ENCODE assay signal across 22 cellular contexts in the genomic region with DNA sequence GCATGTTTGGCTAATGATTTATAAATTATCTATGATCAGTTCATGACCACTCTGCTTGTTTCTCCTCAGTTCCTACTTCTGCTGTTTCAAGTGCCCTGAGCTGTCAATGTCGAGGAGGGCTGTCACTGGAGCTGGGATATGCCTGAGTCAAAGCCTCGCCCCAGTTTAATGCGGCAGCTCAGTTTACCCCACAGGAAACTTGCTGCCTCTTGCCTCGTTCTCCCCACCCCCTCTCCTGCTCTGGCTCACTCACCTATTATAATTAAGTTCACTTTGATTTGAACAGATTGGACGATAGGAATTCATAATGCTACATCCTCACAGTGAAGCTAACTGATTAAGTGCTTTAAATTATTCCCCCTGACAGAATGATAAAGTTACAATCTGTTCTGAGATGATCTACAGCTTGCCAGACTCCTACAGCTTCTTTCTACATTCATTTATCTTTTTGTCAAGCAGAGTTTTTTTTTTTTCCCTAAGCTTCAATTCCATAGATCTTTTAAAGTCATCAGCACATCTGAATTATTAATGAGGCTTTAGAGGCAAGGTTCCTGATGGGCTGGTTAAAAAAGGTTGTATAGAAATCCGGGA.
"Had no signal": no experiment of that assay in that cellular context is flagged by ENCODE, and none has a peak within 500 bp of the region (broad histone marks: within the 10 kb centered on the region; RNA-seq: fewer than 3 reads in every experiment).

No MANE protein-coding gene starts in this region.

- H3K4me3 Mint-ChIP-seq: activated CD4-positive, alpha-beta memory T cell treated with anti-CD3 and anti-CD28 coated beads, Interleukin-2, amount 10 ng/mL, durations not matched to agents 7 days and 5 days; activated CD4-positive, alpha-beta T cell treated with anti-CD3 and anti-CD28 coated beads, Interleukin-2, amount 10 ng/mL, durations not matched to agents 24 days and 14 days; activated naive CD4-positive, alpha-beta T cell treated with anti-CD3 and anti-CD28 coated beads, Interleukin-2, amount 50 U/mL, for 24 hours; activated T-helper 1 cell treated with anti-CD3 and anti-CD28 coated beads, Interleukin-12 subunit alpha, Interleukin-12 subunit beta, Interleukin-2, Interleukin-4 antibody, amounts not matched to agents 30 ng/mL and 10 ng/mL and 1 ng/mL, durations not matched to agents 14 hours and 24 hours and 36 hours; immature natural killer cell; natural killer cell; stimulated activated naive CD8-positive, alpha-beta T cell treated with anti-CD3 and anti-CD28 coated beads, Interleukin-15, amount 100 ng/mL, for 72 hours; T-helper 1 cell treated with Interleukin-12 subunit alpha and Interleukin-12 subunit beta and Interleukin-4 antibody, amounts not matched to agents 30 μg/mL and 1 μg/mL, for 36 hours had no signal

- H3K36me3 Mint-ChIP-seq: activated naive CD4-positive, alpha-beta T cell treated with anti-CD3 and anti-CD28 coated beads, Interleukin-2, amount 50 U/mL, for 24 hours; immature natural killer cell; natural killer cell had no signal

- DNase-seq: activated CD4-positive, alpha-beta memory T cell treated with anti-CD3 and anti-CD28 coated beads, Interleukin-2, amount 10 ng/mL, durations not matched to agents 7 days and 5 days; activated gamma-delta T cell; anterior cingulate cortex; brain microvascular endothelial cell; central memory CD4-positive, alpha-beta T cell; dermis blood vessel endothelial cell; effector CD8-positive, alpha-beta T cell; erythroblast; foreskin fibroblast; immature natural killer cell; kidney glomerular epithelial cell; left ventricle myocardium inferior; natural killer cell; pancreas; right lobe of liver; stimulated activated CD4-positive, alpha-beta T cell treated with anti-CD3 and anti-CD28 coated beads, Interleukin-1b, Interleukin-23, amount 100 ng/mL, for 48 hours; stimulated activated naive CD8-positive, alpha-beta T cell treated with anti-CD3 and anti-CD28 coated beads, Interleukin-15, amount 100 ng/mL, for 72 hours; trophoblast cell had no signal

- H3K9me3 Mint-ChIP-seq: activated CD4-positive, alpha-beta memory T cell treated with anti-CD3 and anti-CD28 coated beads, Interleukin-2, amount 10 ng/mL, durations not matched to agents 7 days and 5 days; activated CD4-positive, alpha-beta T cell treated with anti-CD3 and anti-CD28 coated beads, Interleukin-2, amount 10 ng/mL, durations not matched to agents 24 days and 14 days; activated naive CD4-positive, alpha-beta T cell treated with anti-CD3 and anti-CD28 coated beads, Interleukin-2, amount 50 U/mL, for 24 hours; activated T-helper 1 cell treated with anti-CD3 and anti-CD28 coated beads, Interleukin-12 subunit alpha, Interleukin-12 subunit beta, Interleukin-2, Interleukin-4 antibody, amounts not matched to agents 30 ng/mL and 10 ng/mL and 1 ng/mL, durations not matched to agents 14 hours and 24 hours and 36 hours; immature natural killer cell; natural killer cell; stimulated activated naive CD8-positive, alpha-beta T cell treated with anti-CD3 and anti-CD28 coated beads, Interleukin-15, amount 100 ng/mL, for 72 hours; T-helper 1 cell treated with Interleukin-12 subunit alpha and Interleukin-12 subunit beta and Interleukin-4 antibody, amounts not matched to agents 30 μg/mL and 1 μg/mL, for 36 hours had no signal

- H3K27ac Mint-ChIP-seq: activated CD4-positive, alpha-beta memory T cell treated with anti-CD3 and anti-CD28 coated beads, Interleukin-2, amount 10 ng/mL, durations not matched to agents 7 days and 5 days; activated CD4-positive, alpha-beta T cell treated with anti-CD3 and anti-CD28 coated beads, Interleukin-2, amount 10 ng/mL, durations not matched to agents 24 days and 14 days; activated naive CD4-positive, alpha-beta T cell treated with anti-CD3 and anti-CD28 coated beads, Interleukin-2, amount 50 U/mL, for 24 hours; activated T-helper 1 cell treated with anti-CD3 and anti-CD28 coated beads, Interleukin-12 subunit alpha, Interleukin-12 subunit beta, Interleukin-2, Interleukin-4 antibody, amounts not matched to agents 30 ng/mL and 10 ng/mL and 1 ng/mL, durations not matched to agents 14 hours and 24 hours and 36 hours; immature natural killer cell; natural killer cell; stimulated activated naive CD8-positive, alpha-beta T cell treated with anti-CD3 and anti-CD28 coated beads, Interleukin-15, amount 100 ng/mL, for 72 hours; T-helper 1 cell treated with Interleukin-12 subunit alpha and Interleukin-12 subunit beta and Interleukin-4 antibody, amounts not matched to agents 30 μg/mL and 1 μg/mL, for 36 hours had no signal

- H3K4me1 Mint-ChIP-seq: activated CD4-positive, alpha-beta memory T cell treated with anti-CD3 and anti-CD28 coated beads, Interleukin-2, amount 10 ng/mL, durations not matched to agents 7 days and 5 days; activated CD4-positive, alpha-beta T cell treated with anti-CD3 and anti-CD28 coated beads, Interleukin-2, amount 10 ng/mL, durations not matched to agents 24 days and 14 days; activated naive CD4-positive, alpha-beta T cell treated with anti-CD3 and anti-CD28 coated beads, Interleukin-2, amount 50 U/mL, for 24 hours had no signal

- ATAC-seq: natural killer cell; right lobe of liver; stimulated activated naive CD8-positive, alpha-beta T cell treated with anti-CD3 and anti-CD28 coated beads, Interleukin-15, amount 100 ng/mL, for 72 hours had no signal

- H3K27me3 Mint-ChIP-seq: activated CD4-positive, alpha-beta memory T cell treated with anti-CD3 and anti-CD28 coated beads, Interleukin-2, amount 10 ng/mL, durations not matched to agents 7 days and 5 days; activated CD4-positive, alpha-beta T cell treated with anti-CD3 and anti-CD28 coated beads, Interleukin-2, amount 10 ng/mL, durations not matched to agents 24 days and 14 days; activated naive CD4-positive, alpha-beta T cell treated with anti-CD3 and anti-CD28 coated beads, Interleukin-2, amount 50 U/mL, for 24 hours had no signal
